ENCODE assay signal across 8 cellular contexts in genomic region chr11:44861829-44862545, GRCh38.
DNase-seq lines count a peak whose midpoint lies in the region; ATAC-seq and TF ChIP-seq lines count a peak whose summit lies in the region.

No MANE protein-coding gene starts in this region.

- CTCF ChIA-PET in RWPE1 (lab: Yijun Ruan, JAX): interaction anchor here (0.7 kb wide), 1 partner anchor 522 kb away, joined by 4 read pairs; no protein-coding TSS in a partner anchor

- ATAC-seq in GM19324 (IDR thresholded peaks at IDR 0.05; ENCODE audit: low FRiP score, unreplicated experiment): peak; percentile 97
- ATAC-seq in HG03342 (IDR thresholded peaks at IDR 0.05; ENCODE audit: unreplicated experiment): peak; percentile 99

- DNase-seq in AG09309 (ENCODE audit: low read depth): peak; percentile 95
- DNase-seq in RWPE1 (ENCODE audit: low spot score): peak; percentile 96
- peak; percentile 92 for DNase-seq in activated effector memory CD4-positive, alpha-beta T cell treated with anti-CD3 and anti-CD28 coated beads, Interleukin-2, amount 50 U/mL, for 16 hours
- peak; percentile 42 for DNase-seq in germinal center (ENCODE audit: low spot score)
- peak; percentile 98 for DNase-seq in renal cortical epithelial cell (ENCODE audit: low read depth)
- no peak for DNase-seq in NCI-H524 treated with DMSO at 0.1 percent for 48 hours (lab: John Stamatoyannopoulos, UW)

- peak overlapping the region; percentile 62 for H3K27ac ChIP-seq in RWPE1

- TF ChIP-seq CTCF in AG09309 (IDR thresholded peaks at IDR 0.05; ENCODE audit: control insufficient read depth, insufficient read depth, low read depth, low read length, missing control alignments) (no peak), RWPE1 (conservative IDR thresholded peaks at IDR 0.05; ENCODE audit: low read depth) (no peak)

- no peak overlapping the region for H3K4me3 ChIP-seq in AG09309 (ENCODE audit: control insufficient read depth, low read depth, low read length)

- POLR2A ChIA-PET in RWPE1 (lab: Yijun Ruan, JAX; ENCODE audit: low non-redundant PET): no interaction called here
